Comparison of ENCODE assay signal across 8 cellular contexts in the genomic region with DNA sequence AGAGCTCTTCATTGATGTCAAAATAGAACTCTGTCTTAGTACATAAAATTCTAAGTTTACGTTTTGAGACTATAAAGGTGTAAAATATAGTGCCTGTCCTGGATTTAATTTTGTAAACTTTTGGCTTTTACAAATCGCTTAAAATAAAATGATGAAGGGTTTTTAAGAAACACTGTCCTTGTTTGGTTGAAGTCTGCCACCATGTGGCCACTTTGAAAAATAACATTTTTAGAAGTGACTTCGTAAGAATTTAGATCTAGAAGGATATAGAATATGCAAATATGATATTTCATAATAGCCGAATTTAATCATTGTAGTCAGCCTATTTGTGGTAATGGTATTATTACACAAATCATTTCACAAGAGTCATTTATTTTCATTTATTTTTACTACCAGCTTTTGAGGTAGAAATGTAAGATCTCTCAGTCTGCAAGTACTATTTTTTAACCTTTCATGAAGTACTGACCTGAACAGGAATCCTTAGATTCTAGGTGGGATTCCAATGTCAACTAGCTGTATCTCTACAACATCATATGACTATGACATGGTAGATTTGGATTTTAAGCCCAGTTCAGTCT. TPM values are rescaled to one million over a fixed set of nuclear protein-coding genes. Genes with fewer than 3 reads are reported as not detected.
A peak's percentile ranks its signal among the peaks of the same experiment; 100 is the strongest.
DNase-seq lines count a peak whose midpoint lies in the region; ATAC-seq and TF ChIP-seq lines count a peak whose summit lies in the region.

No MANE protein-coding gene starts in this region.

- H3K9ac ChIP-seq in SK-N-SH, result no peak overlapping the region

- H3K9me3 Mint-ChIP-seq in activated T-cell treated with anti-CD3 and anti-CD28 coated beads, Interleukin-2, amount 50 U/mL, for 72 hours, result no peaks in the 10 kb centered on the region

- H3K27ac ChIP-seq in SK-N-SH (ENCODE audit: low read depth in 2 of 2, low read length in 1 of 2) (no peak overlapping the region), upper lobe of right lung (no peak overlapping the region)

- no peak for TF ChIP-seq EP300 in SK-N-SH (IDR thresholded peaks at IDR 0.05; ENCODE audit: borderline replicate concordance in 1 of 2, low read depth in 1 of 2, low read length in 1 of 2)

- ATAC-seq in HG02678 (IDR thresholded peaks at IDR 0.05; ENCODE audit: unreplicated experiment), result peak; percentile 69
- no peak for ATAC-seq in upper lobe of right lung
- ATAC-seq in activated T-cell treated with anti-CD3 and anti-CD28 coated beads, Interleukin-2, amount 50 U/mL, for 72 hours (replicated peaks in 1 of 2), result no peak

- H3K27me3 Mint-ChIP-seq in activated T-cell treated with anti-CD3 and anti-CD28 coated beads, Interleukin-2, amount 50 U/mL, for 72 hours (ENCODE audit: low read depth), result no peaks in the 10 kb centered on the region

- no peak overlapping the region for H3K4me3 ChIP-seq in SK-N-SH (ENCODE audit: low read depth in 2 of 2, low read length in 1 of 2)
- H3K4me3 ChIP-seq in upper lobe of right lung, result no peak overlapping the region

- intact Hi-C loops in upper lobe of right lung (cut with DNase I), result no loop called here

- H3K4me1 ChIP-seq in SK-N-SH (ENCODE audit: control insufficient read depth in 1 of 2, insufficient read depth in 2 of 2, low read depth in 1 of 2, low read length in 1 of 2), result no peaks in the 10 kb centered on the region
- no peaks in the 10 kb centered on the region for H3K4me1 ChIP-seq in upper lobe of right lung

- H3F3A ChIP-seq in SK-N-SH (replicated peaks; ENCODE audit: insufficient read depth), result no peaks in the 10 kb centered on the region

- no peaks in the 10 kb centered on the region for H4K20me1 ChIP-seq in SK-N-SH (ENCODE audit: insufficient read depth)

- H3K9me2 ChIP-seq in SK-N-SH, result no peaks in the 10 kb centered on the region

- no peaks in the 10 kb centered on the region for H3K4me1 Mint-ChIP-seq in activated T-cell treated with anti-CD3 and anti-CD28 coated beads, Interleukin-2, amount 50 U/mL, for 72 hours (ENCODE audit: low read depth)

- WGBS in SK-N-SH (ENCODE audit: low lambda C conversion rate), result 3% methylated on average over 4 of the region's 4 CpGs

- no peaks in the 10 kb centered on the region for H3K36me3 Mint-ChIP-seq in activated T-cell treated with anti-CD3 and anti-CD28 coated beads, Interleukin-2, amount 50 U/mL, for 72 hours (ENCODE audit: insufficient read depth in 2 of 2)

- no peaks in the 10 kb centered on the region for H3K79me2 ChIP-seq in SK-N-SH (ENCODE audit: insufficient read depth)

- POLR2A ChIA-PET in SK-N-SH (lab: Yijun Ruan, JAX), result no interaction called here

- H3K27ac Mint-ChIP-seq in activated T-cell treated with anti-CD3 and anti-CD28 coated beads, Interleukin-2, amount 50 U/mL, for 72 hours, result no peak overlapping the region

- peak; percentile 35 for DNase-seq in DMS 273 (lab: John Stamatoyannopoulos, UW; ENCODE audit: unreplicated experiment)
- DNase-seq in DMS 273 treated with DMSO at 0.1 percent for 48 hours (lab: John Stamatoyannopoulos, UW), result no peak
- peak; percentile 37 for DNase-seq in SK-N-SH
- peak; percentile 24 for DNase-seq in globus pallidus (ENCODE audit: low spot score)
- DNase-seq in upper lobe of right lung, result no peak
- no peak for DNase-seq in activated T-cell treated with anti-CD3 and anti-CD28 coated beads, Interleukin-2, amount 50 U/mL, for 72 hours
- no peak for DNase-seq in GM19240 (ENCODE audit: insufficient read length, low spot score)

- 0 out of 2 replicates have a peak overlapping the region, but pooled peaks have one; percentile 17 for H2AFZ ChIP-seq in SK-N-SH (ENCODE audit: low read depth)

- H3K27me3 ChIP-seq in SK-N-SH (ENCODE audit: insufficient read depth), result no peaks in the 10 kb centered on the region
- no peaks in the 10 kb centered on the region for H3K27me3 ChIP-seq in upper lobe of right lung

- no peak overlapping the region for H3K4me2 ChIP-seq in SK-N-SH

- TF ChIP-seq RAD21 in SK-N-SH (IDR thresholded peaks at IDR 0.05; ENCODE audit: low read length), result peak; percentile 83

- H3K9me3 ChIP-seq in SK-N-SH (no peaks in the 10 kb centered on the region), upper lobe of right lung (no peaks in the 10 kb centered on the region)

- no peak overlapping the region for H3K4me3 Mint-ChIP-seq in activated T-cell treated with anti-CD3 and anti-CD28 coated beads, Interleukin-2, amount 50 U/mL, for 72 hours

- CTCF ChIA-PET in SK-N-SH (lab: Yijun Ruan, JAX), result interaction anchor here (0.5 to 2.6 kb wide), 41 partner anchors 8 to 1928 kb away, joined by 3 to 45 read pairs (median 4); a partner anchor contains a TSS

- H3K36me3 ChIP-seq in SK-N-SH (replicated peaks in 1 of 2; ENCODE audit: control insufficient read depth in 1 of 2, insufficient read depth in 2 of 2, low read length in 1 of 2) (no peaks in the 10 kb centered on the region), upper lobe of right lung (no peaks in the 10 kb centered on the region)

- TF ChIP-seq CTCF in SK-N-SH (IDR thresholded peaks at IDR 0.05) (peak; percentile 75), upper lobe of right lung (IDR thresholded peaks at IDR 0.05) (peak; percentile 62)

TF ChIP-seq in SK-N-SH, 30 proteins besides CTCF, POLR2A, EP300 and RAD21:
- TF ChIP-seq, protein P1, sequence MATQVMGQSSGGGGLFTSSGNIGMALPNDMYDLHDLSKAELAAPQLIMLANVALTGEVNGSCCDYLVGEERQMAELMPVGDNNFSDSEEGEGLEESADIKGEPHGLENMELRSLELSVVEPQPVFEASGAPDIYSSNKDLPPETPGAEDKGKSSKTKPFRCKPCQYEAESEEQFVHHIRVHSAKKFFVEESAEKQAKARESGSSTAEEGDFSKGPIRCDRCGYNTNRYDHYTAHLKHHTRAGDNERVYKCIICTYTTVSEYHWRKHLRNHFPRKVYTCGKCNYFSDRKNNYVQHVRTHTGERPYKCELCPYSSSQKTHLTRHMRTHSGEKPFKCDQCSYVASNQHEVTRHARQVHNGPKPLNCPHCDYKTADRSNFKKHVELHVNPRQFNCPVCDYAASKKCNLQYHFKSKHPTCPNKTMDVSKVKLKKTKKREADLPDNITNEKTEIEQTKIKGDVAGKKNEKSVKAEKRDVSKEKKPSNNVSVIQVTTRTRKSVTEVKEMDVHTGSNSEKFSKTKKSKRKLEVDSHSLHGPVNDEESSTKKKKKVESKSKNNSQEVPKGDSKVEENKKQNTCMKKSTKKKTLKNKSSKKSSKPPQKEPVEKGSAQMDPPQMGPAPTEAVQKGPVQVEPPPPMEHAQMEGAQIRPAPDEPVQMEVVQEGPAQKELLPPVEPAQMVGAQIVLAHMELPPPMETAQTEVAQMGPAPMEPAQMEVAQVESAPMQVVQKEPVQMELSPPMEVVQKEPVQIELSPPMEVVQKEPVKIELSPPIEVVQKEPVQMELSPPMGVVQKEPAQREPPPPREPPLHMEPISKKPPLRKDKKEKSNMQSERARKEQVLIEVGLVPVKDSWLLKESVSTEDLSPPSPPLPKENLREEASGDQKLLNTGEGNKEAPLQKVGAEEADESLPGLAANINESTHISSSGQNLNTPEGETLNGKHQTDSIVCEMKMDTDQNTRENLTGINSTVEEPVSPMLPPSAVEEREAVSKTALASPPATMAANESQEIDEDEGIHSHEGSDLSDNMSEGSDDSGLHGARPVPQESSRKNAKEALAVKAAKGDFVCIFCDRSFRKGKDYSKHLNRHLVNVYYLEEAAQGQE (IDR thresholded peaks at IDR 0.05; ENCODE audit: low read depth, low read length), result no peak
- no peak for TF ChIP-seq SIN3A (IDR thresholded peaks at IDR 0.05; ENCODE audit: borderline replicate concordance, low read depth, low read length)
- TF ChIP-seq TEAD4 (IDR thresholded peaks at IDR 0.05; ENCODE audit: borderline replicate concordance, insufficient read depth), result no peak
- TF ChIP-seq FOXM1 (IDR thresholded peaks at IDR 0.05; ENCODE audit: low read depth), result no peak
- peak; percentile 32 for TF ChIP-seq SMC3 (IDR thresholded peaks at IDR 0.05; ENCODE audit: low read depth, low read length)
- no peak for TF ChIP-seq CHD2 (IDR thresholded peaks at IDR 0.05; ENCODE audit: low read length, partially characterized antibody)
- TF ChIP-seq NFIC (IDR thresholded peaks at IDR 0.05; ENCODE audit: borderline replicate concordance), result no peak
- no peak for TF ChIP-seq MEF2A (IDR thresholded peaks at IDR 0.05; ENCODE audit: borderline replicate concordance, low read depth)
TF ChIP-seq in SK-N-SH: peak in this region for 1.

RNA-seq across cellular contexts. Expression of a gene that starts 31.0 kb away (rescaled TPM):
- polyA plus RNA-seq in SK-N-SH (2012; rRNA removed), result 6.6 and 8.7 TPM in 2 replicates
- polyA plus RNA-seq in SK-N-SH (2012; cell fraction: cytosol; rRNA removed), result 7.7 and 8.7 TPM in 2 replicates
- polyA plus RNA-seq in SK-N-SH (2012; cell fraction: nucleus; rRNA removed), result 7.6 and 13.7 TPM in 2 replicates
- 17.9 TPM for total RNA-seq in upper lobe of right lung
- total RNA-seq in activated T-cell treated with anti-CD3 and anti-CD28 coated beads, Interleukin-2, amount 50 U/mL, for 72 hours, result not detected

Comparison
In these comparisons a context has a peak if more than half of its experiments do, and no peak if none do; other contexts are left out.
1. DNase-seq: peak in DMS 273 (single experiment), SK-N-SH (single experiment) and globus pallidus (single experiment); none in DMS 273 treated with DMSO at 0.1 percent for 48 hours (single experiment), upper lobe of right lung (single experiment), activated T-cell treated with anti-CD3 and anti-CD28 coated beads, Interleukin-2, amount 50 U/mL, for 72 hours (0 of 2) and GM19240 (single experiment).
2. RNA of a gene that starts 31.0 kb away (total RNA-seq): 17.9 TPM in upper lobe of right lung (single experiment); not detected in activated T-cell treated with anti-CD3 and anti-CD28 coated beads, Interleukin-2, amount 50 U/mL, for 72 hours; every median in the first group is over 10 times any median in the second.